8 cellular contexts compared by ENCODE assay signal in the genomic region with DNA sequence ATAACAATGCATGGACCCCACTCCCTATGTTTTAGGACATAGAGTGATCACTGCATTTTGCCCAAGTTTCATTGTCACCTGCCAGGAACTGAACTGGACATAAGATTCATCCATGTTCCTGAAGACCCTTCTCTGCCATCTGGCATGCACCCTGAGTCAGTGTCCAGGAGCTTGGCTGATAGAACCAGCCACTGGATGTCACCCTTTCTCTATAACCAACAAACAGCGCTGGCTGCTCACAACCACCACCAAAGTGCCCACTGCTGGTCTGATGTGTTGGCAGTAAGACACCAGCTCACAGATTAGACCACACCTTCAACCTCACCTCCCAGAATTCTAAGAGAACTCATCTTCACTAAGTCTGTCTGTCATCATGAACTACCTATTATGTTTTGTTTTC.
DNase-seq lines count a peak whose midpoint lies in the region; ATAC-seq, FAIRE-seq and TF ChIP-seq lines count a peak whose summit lies in the region.

No MANE protein-coding gene starts in this region.

- H4K20me1 ChIP-seq in HCT116 (ENCODE audit: insufficient read depth) = no peaks in the 10 kb centered on the region

- intact Hi-C loops in HCT116 (cut with micrococcal nuclease) (no loop called here), pancreas (cut with DNase I) (no loop called here)

- H3K79me2 ChIP-seq in HCT116 (ENCODE audit: insufficient read depth, low read length) = no peaks in the 10 kb centered on the region

- H3K4me1 ChIP-seq in HCT116 (ENCODE audit: control insufficient read depth in 1 of 2, insufficient read depth in 2 of 2, low read length in 2 of 2) (no peaks in the 10 kb centered on the region), pancreas (no peaks in the 10 kb centered on the region)

- BruUV-seq in HCT116 (replicated peaks; lab: Mats Ljungman, UMichigan) = no TSS peak

- H3K36me3 ChIP-seq in HCT116 (ENCODE audit: control insufficient read depth in 1 of 2, insufficient read depth in 2 of 2, low read length in 2 of 2) (no peaks in the 10 kb centered on the region), pancreas (no peaks in the 10 kb centered on the region)

- peak; percentile 5 for DNase-seq in AG08396 (ENCODE audit: low spot score)
- DNase-seq in HCT116 (ENCODE audit: low read depth, low spot score) = peak; percentile 10
- peak; percentile 10 for DNase-seq in NCI-H510A (lab: John Stamatoyannopoulos, UW)
- DNase-seq in ecto neural progenitor cell (ENCODE audit: low spot score) = peak; percentile 56
- peak in 2 of 6 donors; percentile 10 to 37 for DNase-seq in pancreas
- no peak for DNase-seq in activated T-cell treated with anti-CD3 and anti-CD28 coated beads for 4 hours

- no peak for TF ChIP-seq POLR2A in HCT116 (IDR thresholded peaks at IDR 0.05; ENCODE audit: borderline replicate concordance, extremely low read depth, insufficient read depth, insufficient read length)

- POLR2A ChIA-PET in HCT116 (lab: Charles Lee) = no interaction called here

- no peak for FAIRE-seq in pancreas (lab: Jason Lieb, UNC)

- H3K27me3 ChIP-seq in HCT116 (ENCODE audit: insufficient read depth, low read length) (no peaks in the 10 kb centered on the region), pancreas (no peaks in the 10 kb centered on the region)

- TF ChIP-seq RAD21 in HCT116 (IDR thresholded peaks at IDR 0.05; ENCODE audit: low read depth) = peak; percentile 21; the same call in 1 of the 2 replicates

- H3K4me3 ChIP-seq in HCT116 (replicated peaks in 1 of 2; ENCODE audit: low read depth in 1 of 2, low read length in 2 of 2) (no peak overlapping the region), pancreas (no peak overlapping the region)

- H3K9me3 ChIP-seq in HCT116 (ENCODE audit: control insufficient read depth in 1 of 2, insufficient read depth in 1 of 2, low read depth in 1 of 2, low read length in 2 of 2) = no peaks in the 10 kb centered on the region; a peak in 2 of 4 replicates
- no peaks in the 10 kb centered on the region for H3K9me3 ChIP-seq in pancreas

- no peaks in the 10 kb centered on the region for H3K9me2 ChIP-seq in HCT116 (ENCODE audit: insufficient read depth)

- no peak overlapping the region for H3K9ac ChIP-seq in HCT116 (ENCODE audit: low read length)

- RAD21 ChIA-PET in HCT116 (lab: Charles Lee; ENCODE audit: low non-redundant PET in 1 of 2, low total read pairs in 2 of 2, uncharacterized antibody in 2 of 2, unreplicated experiment in 2 of 2) = no interaction called here

- H2AFZ ChIP-seq in HCT116 (ENCODE audit: low read depth, low read length, poor library complexity, severe bottlenecking) = no peak overlapping the region

- 25 to 32% methylated on average over 1 of the region's 1 CpG for WGBS in pancreas, 2 donors

- TF ChIP-seq CTCF in HCT116 (IDR thresholded peaks at IDR 0.05 in 2 of 3, conservative IDR thresholded peaks at IDR 0.05 in 1 of 3; ENCODE audit: borderline replicate concordance in 1 of 3, insufficient read depth in 1 of 3, low read depth in 2 of 3, low read length in 2 of 3) = peak in 2 of 3 experiments; percentile 12 to 18; a peak in 2 of 6 replicates
- TF ChIP-seq CTCF in pancreas (IDR thresholded peaks at IDR 0.05) = no peak

- H3K27ac ChIP-seq in HCT116 (ENCODE audit: low read depth, low read length) (no peak overlapping the region), pancreas (no peak overlapping the region)

- CTCF ChIA-PET in HCT116 (lab: Charles Lee) = interaction anchor here (0.9 to 1.8 kb wide), 5 partner anchors 153 to 771 kb away, joined by 3 to 14 read pairs (median 4); no protein-coding TSS in a partner anchor

- ATAC-seq in HCT116 = peak; percentile 54; the same call in 1 of the 2 replicates
- ATAC-seq in pancreas = peak in 3 of 4 donors; percentile 53 to 84 (median 77)
- ATAC-seq in GM19023 (IDR thresholded peaks at IDR 0.05; ENCODE audit: unreplicated experiment) = no peak
- no peak for ATAC-seq in GM19395 (IDR thresholded peaks at IDR 0.05; ENCODE audit: unreplicated experiment)

- no peak overlapping the region for H3K4me2 ChIP-seq in HCT116 (ENCODE audit: low read length)

TF ChIP-seq in HCT116, 20 proteins besides CTCF, POLR2A, EP300 and RAD21:
- TF ChIP-seq EZH2 (IDR thresholded peaks at IDR 0.05) = no peak
- TF ChIP-seq YY1 (IDR thresholded peaks at IDR 0.05; ENCODE audit: extremely low read depth, insufficient replicate concordance, low read depth, low read length) = no peak
- TF ChIP-seq CBX3 (IDR thresholded peaks at IDR 0.05; ENCODE audit: low read depth) = no peak
- no peak for TF ChIP-seq TCF7L2 (IDR thresholded peaks at IDR 0.05; ENCODE audit: borderline replicate concordance, extremely low read depth, insufficient read depth, insufficient read length)
- TF ChIP-seq, protein P1, sequence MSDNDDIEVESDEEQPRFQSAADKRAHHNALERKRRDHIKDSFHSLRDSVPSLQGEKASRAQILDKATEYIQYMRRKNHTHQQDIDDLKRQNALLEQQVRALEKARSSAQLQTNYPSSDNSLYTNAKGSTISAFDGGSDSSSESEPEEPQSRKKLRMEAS (IDR thresholded peaks at IDR 0.05) = no peak
- no peak for TF ChIP-seq SRF (IDR thresholded peaks at IDR 0.05; ENCODE audit: low read depth)
- TF ChIP-seq SIN3A (IDR thresholded peaks at IDR 0.05; ENCODE audit: low read depth) = no peak
- TF ChIP-seq ZNF274 (IDR thresholded peaks at IDR 0.05; ENCODE audit: low read depth, low read length) = no peak
- TF ChIP-seq ELF1 (IDR thresholded peaks at IDR 0.05; ENCODE audit: borderline replicate concordance, low read depth) = no peak
- TF ChIP-seq, protein P2, sequence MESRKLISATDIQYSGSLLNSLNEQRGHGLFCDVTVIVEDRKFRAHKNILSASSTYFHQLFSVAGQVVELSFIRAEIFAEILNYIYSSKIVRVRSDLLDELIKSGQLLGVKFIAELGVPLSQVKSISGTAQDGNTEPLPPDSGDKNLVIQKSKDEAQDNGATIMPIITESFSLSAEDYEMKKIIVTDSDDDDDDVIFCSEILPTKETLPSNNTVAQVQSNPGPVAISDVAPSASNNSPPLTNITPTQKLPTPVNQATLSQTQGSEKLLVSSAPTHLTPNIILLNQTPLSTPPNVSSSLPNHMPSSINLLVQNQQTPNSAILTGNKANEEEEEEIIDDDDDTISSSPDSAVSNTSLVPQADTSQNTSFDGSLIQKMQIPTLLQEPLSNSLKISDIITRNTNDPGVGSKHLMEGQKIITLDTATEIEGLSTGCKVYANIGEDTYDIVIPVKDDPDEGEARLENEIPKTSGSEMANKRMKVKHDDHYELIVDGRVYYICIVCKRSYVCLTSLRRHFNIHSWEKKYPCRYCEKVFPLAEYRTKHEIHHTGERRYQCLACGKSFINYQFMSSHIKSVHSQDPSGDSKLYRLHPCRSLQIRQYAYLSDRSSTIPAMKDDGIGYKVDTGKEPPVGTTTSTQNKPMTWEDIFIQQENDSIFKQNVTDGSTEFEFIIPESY (IDR thresholded peaks at IDR 0.05; ENCODE audit: extremely low read depth, insufficient replicate concordance, low read length) = no peak
- TF ChIP-seq FOSL1 (IDR thresholded peaks at IDR 0.05; ENCODE audit: low read depth) = no peak
- no peak for TF ChIP-seq SP1 (IDR thresholded peaks at IDR 0.05; ENCODE audit: low read depth)
- no peak for TF ChIP-seq CEBPB (IDR thresholded peaks at IDR 0.05; ENCODE audit: low read depth)
- no peak for TF ChIP-seq EGR1 (IDR thresholded peaks at IDR 0.05; ENCODE audit: low read depth)
- no peak for TF ChIP-seq REST (IDR thresholded peaks at IDR 0.05; ENCODE audit: low read depth)
- TF ChIP-seq ZFX (IDR thresholded peaks at IDR 0.05) = no peak
- no peak for TF ChIP-seq POLR2AphosphoS5 (IDR thresholded peaks at IDR 0.05; ENCODE audit: low read depth, low read length)
- TF ChIP-seq EZH2phosphoT487 (IDR thresholded peaks at IDR 0.05; ENCODE audit: borderline replicate concordance) = no peak
- TF ChIP-seq, protein P3, sequence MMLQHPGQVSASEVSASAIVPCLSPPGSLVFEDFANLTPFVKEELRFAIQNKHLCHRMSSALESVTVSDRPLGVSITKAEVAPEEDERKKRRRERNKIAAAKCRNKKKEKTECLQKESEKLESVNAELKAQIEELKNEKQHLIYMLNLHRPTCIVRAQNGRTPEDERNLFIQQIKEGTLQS (IDR thresholded peaks at IDR 0.05) = no peak

Comparison
In these comparisons a context has a peak if more than half of its experiments do, and no peak if none do; other contexts are left out.
1. ATAC-seq: peak in HCT116 (single experiment) and pancreas (3 of 4); none in GM19023 (single experiment) and GM19395 (single experiment).
2. CTCF ChIP-seq: peak in HCT116 (2 of 3); none in pancreas (0 of 4).